In genomic region chr17:81518113-81518784, GRCh38 we compare ENCODE assay signal across 8 cellular contexts. TPM values are rescaled to one million over a fixed set of nuclear protein-coding genes. Genes with fewer than 3 reads are reported as not detected.
A peak's percentile ranks its signal among the peaks of the same experiment; 100 is the strongest.
DNase-seq lines count a peak whose midpoint lies in the region; ATAC-seq and TF ChIP-seq lines count a peak whose summit lies in the region.

No MANE protein-coding gene starts in this region.

- 42% methylated on average over 6 to 13 of the region's 24 CpGs for WGBS in esophagus squamous epithelium, 2 donors
- WGBS in prostate gland: 31% methylated on average over 24 of the region's 24 CpGs

- ATAC-seq in activated CD4-positive, CD25-positive, alpha-beta regulatory T cell treated with anti-CD3 and anti-CD28 coated beads, Interleukin-2, amount 50 U/mL, for 24 hours: no peak

- H3K27ac ChIP-seq in esophagus squamous epithelium (peak overlapping the region; percentile 79 to 100 (median 100)), prostate gland (peak overlapping the region; percentile 41 to 100)

- DNase-seq in EH (ENCODE audit: low read depth) (peak; percentile 34), NCI-H69 (lab: John Stamatoyannopoulos, UW) (peak; percentile 56), esophagus squamous epithelium (lab: John Stamatoyannopoulos, UW) (no peak), prostate gland (ENCODE audit: low spot score) (no peak), MG63 (no peak), foreskin melanocyte (no peak), head of caudate nucleus (no peak)

- no peaks in the 10 kb centered on the region for H3K9me3 ChIP-seq in esophagus squamous epithelium
- no peaks in the 10 kb centered on the region for H3K9me3 ChIP-seq in prostate gland
- no peaks in the 10 kb centered on the region for H3K9me3 ChIP-seq in MG63

- TF ChIP-seq POLR2A in esophagus squamous epithelium (IDR thresholded peaks at IDR 0.05) (no peak), prostate gland (IDR thresholded peaks at IDR 0.05) (no peak)

- H3K27me3 ChIP-seq in esophagus squamous epithelium (peaks cover 0 to 12% (median 0%) of the 10 kb centered on the region in 4 donors), prostate gland (replicated peaks; ENCODE audit: insufficient read depth) (no peaks in the 10 kb centered on the region), MG63 (no peaks in the 10 kb centered on the region)

- TF ChIP-seq CTCF in esophagus squamous epithelium (IDR thresholded peaks at IDR 0.05) (no peak), prostate gland (IDR thresholded peaks at IDR 0.05) (no peak)

- H3K4me3 ChIP-seq in esophagus squamous epithelium (peak overlapping the region; percentile 47 to 98 (median 76)), prostate gland (peak overlapping the region in 1 of 2 donors; percentile 51), MG63 (no peak overlapping the region)

- H3K4me1 ChIP-seq in esophagus squamous epithelium (peaks cover 47 to 72% (median 50%) of the 10 kb centered on the region in 3 donors), prostate gland (replicated peaks) (peaks cover 13% of the 10 kb centered on the region)

- H3K36me3 ChIP-seq in esophagus squamous epithelium: no peaks in the 10 kb centered on the region
- H3K36me3 ChIP-seq in prostate gland: no peaks in the 10 kb centered on the region
- peaks cover 21% of the 10 kb centered on the region for H3K36me3 ChIP-seq in MG63

- intact Hi-C loops in esophagus squamous epithelium (cut with DNase I) (no loop called here), prostate gland (cut with DNase I) (loop anchor here (5.0 kb wide), 2 partner anchors 49 to 84 kb away; no protein-coding TSS in a partner anchor), head of caudate nucleus (cut with DNase I) (no loop called here)

RNA-seq across cellular contexts. Expression of gene ACTG1, which starts 5.7 kb away (rescaled TPM):
- total RNA-seq in esophagus squamous epithelium (1,000 to 10,000 TPM; 3,349 to 6,664 (median 4,433) TPM), prostate gland (1,000 to 10,000 TPM; 2,438 to 3,181 TPM)
- total RNA-seq in MG63 (2014; rRNA removed; shearing (Covaris generic); ENCODE audit: low replicate concordance): 5,061 and 6,321 TPM in 2 replicates

RNA-seq across cellular contexts. Expression of gene FSCN2, which starts 9.9 kb away (rescaled TPM):
- 1 to 10 TPM in 3 of 4 donors, not detected in 1; 1.1 to 2.3 (median 1.8) TPM for total RNA-seq in esophagus squamous epithelium
- total RNA-seq in prostate gland: 1 to 10 TPM; 3.1 to 5.6 TPM
- total RNA-seq in MG63 (2014; rRNA removed; shearing (Covaris generic); ENCODE audit: low replicate concordance): 0.12 TPM in 1 of 2 replicates, not detected in the other

RNA-seq across cellular contexts. Expression of gene FAAP100, which starts 33.9 kb away (rescaled TPM):
- total RNA-seq in esophagus squamous epithelium (10 to 100 TPM; 17.3 to 32.2 (median 26.1) TPM), prostate gland (10 to 100 TPM; 27.8 to 44.4 TPM)
- 25.6 and 41.7 TPM in 2 replicates for total RNA-seq in MG63 (2014; rRNA removed; shearing (Covaris generic); ENCODE audit: low replicate concordance)

Comparison
In these comparisons a context has a peak if more than half of its experiments do, and no peak if none do; other contexts are left out.
1. DNase-seq: peak in EH (single experiment) and NCI-H69 (single experiment); none in esophagus squamous epithelium (single experiment), prostate gland (single experiment), MG63 (single experiment), foreskin melanocyte (single experiment) and head of caudate nucleus (0 of 42).